8 cellular contexts compared by ENCODE assay signal in the genomic region with DNA sequence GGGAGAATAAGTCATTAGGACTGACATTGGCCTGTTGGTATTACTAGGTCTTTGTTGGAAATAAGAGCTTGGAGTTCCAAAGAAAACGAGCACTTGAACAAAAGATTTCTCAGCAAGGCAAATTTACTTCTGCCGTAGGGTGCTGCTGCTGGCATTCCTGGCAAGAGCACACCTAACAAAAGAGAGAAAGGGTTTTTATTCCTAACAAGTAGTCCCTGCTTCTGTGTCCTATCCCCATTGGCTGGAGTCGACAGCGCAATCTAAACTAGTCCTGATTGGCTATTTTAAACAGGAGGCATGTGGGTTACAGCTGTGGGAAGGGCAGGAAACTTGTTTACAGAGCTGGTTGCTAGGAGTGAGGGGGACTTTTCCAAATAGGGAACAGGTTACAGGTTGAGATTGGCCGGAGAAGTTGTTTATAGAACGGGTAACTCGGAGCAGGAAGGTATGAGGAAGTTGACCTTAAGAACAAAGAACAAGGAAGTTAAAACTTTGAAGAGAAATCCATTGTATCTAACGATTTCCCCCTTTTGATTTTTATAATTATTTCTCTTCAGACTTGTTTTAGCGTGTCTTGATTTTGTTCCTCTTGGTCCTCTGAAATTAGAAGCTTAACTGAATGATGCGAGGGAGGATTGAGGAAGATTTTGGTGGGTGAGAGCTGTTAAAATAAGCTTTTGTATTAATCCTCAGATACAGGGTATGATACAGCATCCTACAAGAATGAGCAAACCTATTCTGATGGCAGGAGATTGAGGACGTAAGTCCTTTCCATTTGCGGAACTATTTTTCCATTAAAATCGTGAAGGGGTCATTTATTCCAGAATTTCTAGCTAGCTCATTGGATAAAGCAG. TPM values are rescaled to one million over a fixed set of nuclear protein-coding genes. Genes with fewer than 3 reads are reported as not detected.
DNase-seq lines count a peak whose midpoint lies in the region; ATAC-seq and TF ChIP-seq lines count a peak whose summit lies in the region.

No MANE protein-coding gene starts in this region.

- no peak overlapping the region for H2AFZ ChIP-seq in PC-3 (ENCODE audit: low read length)
- no peak overlapping the region for H2AFZ ChIP-seq in trophoblast cell (ENCODE audit: insufficient read depth, low read length, poor library complexity)

- no peak overlapping the region for H4K8ac ChIP-seq in trophoblast cell (ENCODE audit: low read depth, low read length)

- H3K18ac ChIP-seq in trophoblast cell (ENCODE audit: low read length) = no peak overlapping the region

- POLR2A ChIA-PET in PC-3 (lab: Charles Lee; ENCODE audit: unreplicated experiment) = no interaction called here

- no peak overlapping the region for H2BK12ac ChIP-seq in trophoblast cell (ENCODE audit: low read length)

- H3K27ac ChIP-seq in PC-3 (ENCODE audit: low read length) (no peak overlapping the region; the same call in 1 of the 2 replicates), trophoblast cell (ENCODE audit: low read depth, low read length) (no peak overlapping the region)

- in situ Hi-C loops in GM13977 (cut with MboI; ENCODE audit: low pct_unique_long_range_greater_than_20kb, low sequenced_read_pairs, unreplicated experiment) = no loop called here

- H3K36me3 ChIP-seq in PC-3 (ENCODE audit: low read depth, low read length) (peaks cover 77% of the 10 kb centered on the region), trophoblast cell (ENCODE audit: control insufficient read depth in 1 of 2, insufficient read depth in 2 of 2, low read length in 2 of 2) (peaks cover 27 to 62% of the 10 kb centered on the region in 2 experiments)

- CTCF ChIA-PET in PC-3 (lab: Charles Lee) = no interaction called here

- H3F3A ChIP-seq in PC-3 (ENCODE audit: low read length, unreplicated experiment) = peaks cover 53% of the 10 kb centered on the region

- peaks cover 74 to 80% of the 10 kb centered on the region in 2 donors for H3K4me1 Mint-ChIP-seq in effector memory CD8-positive, alpha-beta T cell (ENCODE audit: low read depth in 2 of 2)

- H3K27ac Mint-ChIP-seq in effector memory CD8-positive, alpha-beta T cell = peak overlapping the region; percentile 89 to 94

- peaks cover 94% of the 10 kb centered on the region for H3K79me2 ChIP-seq in PC-3 (ENCODE audit: low read length)
- H3K79me2 ChIP-seq in trophoblast cell (ENCODE audit: control insufficient read depth, insufficient read depth, low read length, poor library complexity) = peaks cover 30% of the 10 kb centered on the region

- no peak overlapping the region for H4K12ac ChIP-seq in trophoblast cell (ENCODE audit: low read depth, low read length)

- peak overlapping the region; percentile 86 to 94 for H3K4me3 Mint-ChIP-seq in effector memory CD8-positive, alpha-beta T cell

- no peak for ATAC-seq in PC-3
- ATAC-seq in effector memory CD8-positive, alpha-beta T cell (replicated peaks) = no peak
- ATAC-seq in GM18870 (IDR thresholded peaks at IDR 0.05; ENCODE audit: unreplicated experiment) = no peak

- H3K4me1 ChIP-seq in PC-3 (ENCODE audit: insufficient read depth, low read length) (peaks cover 53% of the 10 kb centered on the region), trophoblast cell (ENCODE audit: control insufficient read depth in 1 of 2, insufficient read depth in 2 of 2, low read length in 2 of 2) (peaks cover 4 to 16% of the 10 kb centered on the region in 2 experiments)

- H3K79me1 ChIP-seq in trophoblast cell (ENCODE audit: low read length) = peaks cover 15% of the 10 kb centered on the region

- intact Hi-C loops in PC-3 (cut with micrococcal nuclease) (no loop called here), posterior cingulate gyrus (cut with DNase I) (no loop called here)

- H3K9me3 ChIP-seq in PC-3 (ENCODE audit: low read length) (peaks cover 28% of the 10 kb centered on the region), trophoblast cell (ENCODE audit: insufficient read depth, low read depth, low read length) (peaks cover 11% of the 10 kb centered on the region)

- no peak overlapping the region for H2BK120ac ChIP-seq in trophoblast cell (ENCODE audit: insufficient read depth, low read length, poor library complexity)

- no TSS peak for BruUV-seq in PC-3 (replicated peaks; lab: Mats Ljungman, UMichigan)

- WGBS in trophoblast cell (ENCODE audit: extremely low coverage, insufficient coverage, insufficient read length) = no CpG with 5 or more reads among the region's 13 CpGs

- no peak overlapping the region for H2BK5ac ChIP-seq in trophoblast cell (ENCODE audit: low read depth, low read length, poor library complexity)

- no peak overlapping the region for H4K91ac ChIP-seq in trophoblast cell (ENCODE audit: low read depth, low read length)

- H3K27me3 ChIP-seq in PC-3 (ENCODE audit: low read length) (no peaks in the 10 kb centered on the region), trophoblast cell (ENCODE audit: insufficient read depth, low read length) (no peaks in the 10 kb centered on the region)

- TF ChIP-seq CTCF in GM20000 (IDR thresholded peaks at IDR 0.05; ENCODE audit: extremely low read depth, missing control alignments) = no peak
- no peak for TF ChIP-seq CTCF in PC-3 (conservative IDR thresholded peaks at IDR 0.05; ENCODE audit: low read depth, low read length)
- no peak for TF ChIP-seq CTCF in GM13977 (IDR thresholded peaks at IDR 0.05; ENCODE audit: extremely low read depth, insufficient read depth, missing control alignments)

- H2AK5ac ChIP-seq in trophoblast cell (ENCODE audit: low read length) = no peak overlapping the region

- H3K9ac ChIP-seq in PC-3 (ENCODE audit: low read length) = no peak overlapping the region
- no peak overlapping the region for H3K9ac ChIP-seq in trophoblast cell (ENCODE audit: low read length)

- no peak overlapping the region for H3K23ac ChIP-seq in trophoblast cell (ENCODE audit: low read length)

- peaks cover 96% of the 10 kb centered on the region for H3K36me3 Mint-ChIP-seq in effector memory CD8-positive, alpha-beta T cell (ENCODE audit: insufficient read depth)

- peaks cover 8 to 39% of the 10 kb centered on the region in 2 donors for H3K9me3 Mint-ChIP-seq in effector memory CD8-positive, alpha-beta T cell

- H3K4ac ChIP-seq in trophoblast cell (ENCODE audit: low read depth, low read length) = peak overlapping the region; percentile 82

- no peak overlapping the region for H3K14ac ChIP-seq in trophoblast cell (ENCODE audit: low read length)

- peak; percentile 20 for DNase-seq in GM20000 (ENCODE audit: low spot score)
- DNase-seq in PC-3 = peak; percentile 31
- DNase-seq in effector memory CD8-positive, alpha-beta T cell = no peak
- peak; percentile 52 to 59 for DNase-seq in trophoblast cell
- DNase-seq in GM13977 (ENCODE audit: low spot score) = no peak
- no peak for DNase-seq in putamen (ENCODE audit: low spot score)
- no peak for DNase-seq in posterior cingulate gyrus

- no peaks in the 10 kb centered on the region for H3K27me3 Mint-ChIP-seq in effector memory CD8-positive, alpha-beta T cell

- H3K4me3 ChIP-seq in PC-3 (ENCODE audit: low read length) = peak overlapping the region; percentile 89
- no peak overlapping the region for H3K4me3 ChIP-seq in trophoblast cell (ENCODE audit: low read depth, low read length)

- H4K20me1 ChIP-seq in PC-3 (ENCODE audit: low read length) = peaks cover 76% of the 10 kb centered on the region

- H3K9me2 ChIP-seq in PC-3 (replicated peaks; ENCODE audit: low read length) = no peaks in the 10 kb centered on the region

- H3K4me2 ChIP-seq in PC-3 (ENCODE audit: low read length) (peak overlapping the region; percentile 89), trophoblast cell (ENCODE audit: low read length) (peak overlapping the region; percentile 72)

RNA-seq across cellular contexts. Expression of gene ZNFX1, which starts 3.4 kb away (rescaled TPM):
- 18.8 and 18.9 TPM in 2 replicates for total RNA-seq in PC-3 (2014; rRNA removed)
- polyA plus RNA-seq in trophoblast cell (2013) = 6.3 TPM in 2 replicates

Comparison
In these comparisons a context has a peak if more than half of its experiments do, and no peak if none do; other contexts are left out.
1. DNase-seq: peak in GM20000 (single experiment), PC-3 (single experiment) and trophoblast cell (2 of 2); none in effector memory CD8-positive, alpha-beta T cell (0 of 3), GM13977 (single experiment), putamen (single experiment) and posterior cingulate gyrus (0 of 10).